Comparison of ENCODE assay signal across 8 cellular contexts in the genomic region with DNA sequence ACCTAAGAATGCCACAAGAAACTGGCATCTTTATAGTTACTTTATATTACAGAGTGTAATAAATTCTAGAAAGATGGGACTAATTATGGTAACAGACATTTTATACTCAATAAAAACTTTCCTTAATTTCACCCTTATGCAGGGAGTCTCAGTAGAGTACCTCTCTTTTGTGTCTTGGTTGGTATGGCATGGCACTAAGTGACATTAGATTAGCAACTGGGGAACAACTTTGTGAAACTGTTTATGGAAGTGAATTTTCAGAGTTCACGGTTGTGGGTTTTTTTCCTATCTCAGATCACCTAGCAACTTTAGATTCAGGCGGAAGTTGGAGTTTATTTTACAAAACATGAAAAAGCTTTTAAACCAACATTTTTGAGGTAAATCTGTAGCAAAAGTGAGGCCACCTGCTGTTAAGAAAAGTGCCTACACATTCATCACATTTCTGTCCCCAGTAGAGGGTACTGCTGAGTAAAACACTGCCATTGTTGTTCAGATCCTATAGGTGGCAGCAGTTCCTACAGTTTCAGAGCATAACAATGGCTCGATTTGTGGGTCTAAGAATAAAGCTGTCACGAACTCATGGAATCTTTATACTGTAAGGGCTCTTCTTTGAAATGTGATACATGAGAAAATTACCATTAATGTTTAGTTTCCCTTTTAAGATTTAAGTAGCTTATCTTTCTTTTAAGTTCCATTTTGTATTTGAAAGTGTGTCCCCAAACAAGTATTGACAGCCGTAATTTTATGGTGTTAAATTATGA.
DNase-seq lines count a peak whose midpoint lies in the region; ATAC-seq and TF ChIP-seq lines count a peak whose summit lies in the region.

No MANE protein-coding gene starts in this region.

- H3K9me2 ChIP-seq in hepatocyte (replicated peaks; ENCODE audit: insufficient read depth) = no peaks in the 10 kb centered on the region

- no peaks in the 10 kb centered on the region for H4K20me1 ChIP-seq in hepatocyte (ENCODE audit: insufficient read depth, poor library complexity, severe bottlenecking)

- WGBS in hepatocyte (ENCODE audit: low lambda C conversion rate, missing lambda C conversion rate) = 19% methylated on average over 5 of the region's 5 CpGs

- H2AFZ ChIP-seq in hepatocyte = no peak overlapping the region

- POLR2A ChIA-PET in RWPE1 (lab: Yijun Ruan, JAX; ENCODE audit: low non-redundant PET) = no interaction called here

- no peaks in the 10 kb centered on the region for H3K9me3 ChIP-seq in hepatocyte (ENCODE audit: low read depth)

- no peaks in the 10 kb centered on the region for H3K4me1 ChIP-seq in hepatocyte (ENCODE audit: insufficient read depth)

- H3K79me2 ChIP-seq in hepatocyte = no peaks in the 10 kb centered on the region

- peak overlapping the region; percentile 55 for H3K4me2 ChIP-seq in hepatocyte

- TF ChIP-seq CTCF in RWPE1 (conservative IDR thresholded peaks at IDR 0.05; ENCODE audit: low read depth) (peak; percentile 98), hepatocyte (IDR thresholded peaks at IDR 0.05; ENCODE audit: poor library complexity) (peak; percentile 100)

- peak; percentile 94 for ATAC-seq in HG02623 (IDR thresholded peaks at IDR 0.05; ENCODE audit: unreplicated experiment)

- H3K4me3 ChIP-seq in hepatocyte (no peak overlapping the region), skeletal muscle cell (ENCODE audit: low read depth, low read length) (no peak overlapping the region)

- no peaks in the 10 kb centered on the region for H3K36me3 ChIP-seq in hepatocyte (replicated peaks; ENCODE audit: insufficient read depth, low read depth)

- H3K27me3 ChIP-seq in hepatocyte = no peaks in the 10 kb centered on the region

- CTCF ChIA-PET in RWPE1 (lab: Yijun Ruan, JAX) = interaction anchor here (0.5 to 3.6 kb wide), 86 partner anchors 8 to 1768 kb away, joined by 3 to 70 read pairs (median 4); no protein-coding TSS in a partner anchor

- peak; percentile 0 to 52 (median 2) for DNase-seq in stimulated activated CD4-positive, alpha-beta T cell treated with anti-CD3 and anti-CD28 coated beads, Interleukin-12 subunit alpha, Interleukin-12 subunit beta, amount 100 ng/mL, for 48 hours (ENCODE audit: low read depth in 2 of 3, low spot score in 1 of 3)
- DNase-seq in stimulated activated CD4-positive, alpha-beta T cell treated with anti-CD3 and anti-CD28 coated beads, Interleukin-12 subunit alpha, Interleukin-12 subunit beta, amount 100 ng/mL, for 4 hours = no peak
- DNase-seq in MV-4-11 (lab: John Stamatoyannopoulos, UW) (peak; percentile 77), RWPE1 (ENCODE audit: low spot score) (peak; percentile 71), astrocyte of the hippocampus (ENCODE audit: low read depth, low spot score) (peak; percentile 92), hepatocyte (ENCODE audit: low spot score) (peak; percentile 87), skeletal muscle cell (ENCODE audit: low read depth) (peak; percentile 63)

- H3K27ac ChIP-seq in RWPE1 (no peak overlapping the region), hepatocyte (no peak overlapping the region)
